ENCODE assay signal across 13 cellular contexts in the genomic region with DNA sequence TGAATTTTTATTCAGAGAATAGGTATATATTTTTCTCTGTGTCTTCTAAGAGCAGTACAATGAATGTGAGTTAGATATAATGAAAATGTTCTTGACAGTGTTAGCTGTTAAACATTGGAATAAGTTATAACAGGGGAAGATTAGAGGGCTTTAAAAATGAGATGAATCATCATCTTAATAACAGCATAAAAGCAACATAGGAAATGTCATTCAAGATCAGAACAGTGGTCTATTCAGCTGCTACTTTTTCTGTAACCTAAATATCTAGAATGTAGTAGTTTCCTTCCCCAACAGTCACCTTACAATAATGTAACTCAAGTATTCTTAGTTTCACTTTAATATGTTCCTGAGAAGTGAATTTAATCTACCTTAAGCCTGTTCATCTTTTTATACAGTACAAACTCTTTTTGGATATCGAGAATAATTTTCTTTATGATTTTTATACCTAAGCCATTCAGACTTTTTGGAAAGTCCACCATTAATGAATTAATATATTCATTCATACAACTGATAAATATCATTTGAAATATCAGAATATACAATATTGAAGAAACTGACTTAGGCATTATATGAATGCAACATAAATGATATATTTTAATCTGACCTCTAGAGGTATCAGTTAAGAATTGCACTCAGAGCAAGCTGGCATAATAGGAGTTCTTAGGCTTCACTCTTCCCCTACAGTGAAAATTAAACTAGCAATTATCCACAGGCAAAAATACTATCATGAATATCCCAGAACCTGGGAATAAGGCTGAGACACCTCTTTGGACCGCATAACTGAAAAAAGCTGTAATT.
A peak's percentile ranks its signal among the peaks of the same experiment; 100 is the strongest.
DNase-seq lines count a peak whose midpoint lies in the region; ATAC-seq, FAIRE-seq and TF ChIP-seq lines count a peak whose summit lies in the region.
"Had no signal": no experiment of that assay in that cellular context is flagged by ENCODE, and none has a peak within 500 bp of the region (broad histone marks: within the 10 kb centered on the region; RNA-seq: fewer than 3 reads in every experiment).

No MANE protein-coding gene starts in this region.

- H3K27ac Mint-ChIP-seq in glutamatergic neuron (ENCODE audit: unreplicated experiment), result no peak overlapping the region
- no peak overlapping the region for H3K27ac Mint-ChIP-seq in naive thymus-derived CD8-positive, alpha-beta T cell

- DNase-seq in GM12864 (ENCODE audit: low read depth) (no peak), glutamatergic neuron (no peak), RCC 7860 (ENCODE audit: low spot score) (no peak)
- DNase-seq in stimulated activated CD4-positive, alpha-beta T cell treated with anti-CD3 and anti-CD28 coated beads, Interleukin-4, amount 100 ng/mL, for 1 hour, result no peak
- DNase-seq in naive thymus-derived CD8-positive, alpha-beta T cell, result no peak
- DNase-seq: activated naive CD4-positive, alpha-beta T cell treated with anti-CD3 and anti-CD28 coated beads, Interleukin-2, amount 50 U/mL, for 16 hours; DMS153; NCI-H187 treated with DMSO at 0.1 percent for 48 hours; T-helper 9 cell had no signal

- H3K4me3 ChIP-seq in GM12864 (ENCODE audit: low read depth, low read length), result no peak overlapping the region
- H3K4me3 ChIP-seq: prostate gland had no signal

- peaks cover 2% of the 10 kb centered on the region for H3K9me3 Mint-ChIP-seq in glutamatergic neuron (ENCODE audit: unreplicated experiment)
- H3K9me3 Mint-ChIP-seq in naive thymus-derived CD8-positive, alpha-beta T cell, result peaks cover 3 to 15% (median 10%) of the 10 kb centered on the region in 9 donors

- TF ChIP-seq CTCF in GM12864 (IDR thresholded peaks at IDR 0.05; ENCODE audit: low read depth, low read length, missing control alignments), result peak; percentile 17
- peak; percentile 34 for TF ChIP-seq CTCF in glutamatergic neuron (IDR thresholded peaks at IDR 0.05; ENCODE audit: partially characterized antibody, unreplicated experiment)

- no peaks in the 10 kb centered on the region for H3K4me1 Mint-ChIP-seq in glutamatergic neuron (ENCODE audit: low read depth, unreplicated experiment)
- H3K4me1 Mint-ChIP-seq in naive thymus-derived CD8-positive, alpha-beta T cell, result no peaks in the 10 kb centered on the region

- peaks cover 12% of the 10 kb centered on the region for H3K36me3 Mint-ChIP-seq in glutamatergic neuron (ENCODE audit: unreplicated experiment)
- H3K36me3 Mint-ChIP-seq in naive thymus-derived CD8-positive, alpha-beta T cell, result peaks cover 0 to 9% (median 0%) of the 10 kb centered on the region in 3 donors

- POLR2A ChIA-PET in naive thymus-derived CD8-positive, alpha-beta T cell (lab: Charles Lee), result no interaction called here

- H3K27me3 Mint-ChIP-seq in glutamatergic neuron (ENCODE audit: unreplicated experiment), result no peaks in the 10 kb centered on the region
- H3K27me3 Mint-ChIP-seq in naive thymus-derived CD8-positive, alpha-beta T cell, result no peaks in the 10 kb centered on the region

- no peak overlapping the region for H3K4me3 Mint-ChIP-seq in glutamatergic neuron (ENCODE audit: unreplicated experiment)
- H3K4me3 Mint-ChIP-seq in naive thymus-derived CD8-positive, alpha-beta T cell, result no peak overlapping the region

- peak; percentile 82; the same call in 2 of the 3 replicates for ATAC-seq in SK-N-SH treated with all-trans-retinoic acid at 6 μM for 48 hours
- no peak for ATAC-seq in HG03378 (IDR thresholded peaks at IDR 0.05; ENCODE audit: unreplicated experiment)
- ATAC-seq in naive thymus-derived CD8-positive, alpha-beta T cell, result no peak

- peak; percentile 93 for FAIRE-seq in A204.1 (lab: Jason Lieb, UNC)
- FAIRE-seq in RCC 7860 (lab: Jason Lieb, UNC), result no peak

TF ChIP-seq in SK-N-SH treated with all-trans-retinoic acid at 6 μM for 48 hours, 23 proteins besides CTCF, POLR2A, EP300 and RAD21:
- TF ChIP-seq OSR1 (CRISPR knock-in tag; IDR thresholded peaks at IDR 0.05), result no peak
- TF ChIP-seq ZNF8 (CRISPR knock-in tag; IDR thresholded peaks at IDR 0.05), result no peak
- no peak for TF ChIP-seq CSRNP3 (CRISPR knock-in tag; IDR thresholded peaks at IDR 0.05)
- no peak for TF ChIP-seq ZNF70 (CRISPR knock-in tag; IDR thresholded peaks at IDR 0.05)
- no peak for TF ChIP-seq ZFP3 (CRISPR knock-in tag; IDR thresholded peaks at IDR 0.05)
- no peak for TF ChIP-seq ARNTL (CRISPR knock-in tag; IDR thresholded peaks at IDR 0.05; ENCODE audit: borderline replicate concordance, low read depth)
- no peak for TF ChIP-seq ZNF565 (CRISPR knock-in tag; conservative IDR thresholded peaks at IDR 0.05; ENCODE audit: low read depth)
- no peak for TF ChIP-seq TSHZ2 (CRISPR knock-in tag; IDR thresholded peaks at IDR 0.05)
- no peak for TF ChIP-seq GLIS3 (CRISPR knock-in tag; IDR thresholded peaks at IDR 0.05)
- no peak for TF ChIP-seq SNAI2 (CRISPR knock-in tag; IDR thresholded peaks at IDR 0.05)
- TF ChIP-seq RARB (CRISPR knock-in tag; IDR thresholded peaks at IDR 0.05), result no peak
- TF ChIP-seq TCF4 (CRISPR knock-in tag; IDR thresholded peaks at IDR 0.05; ENCODE audit: borderline replicate concordance), result no peak
- TF ChIP-seq ESRRG (CRISPR knock-in tag; IDR thresholded peaks at IDR 0.05), result no peak
- no peak for TF ChIP-seq TOX (CRISPR knock-in tag; IDR thresholded peaks at IDR 0.05; ENCODE audit: borderline replicate concordance)
- no peak for TF ChIP-seq ISL1 (CRISPR knock-in tag; IDR thresholded peaks at IDR 0.05)
- no peak for TF ChIP-seq BACH2 (CRISPR knock-in tag; IDR thresholded peaks at IDR 0.05; ENCODE audit: borderline replicate concordance)
- TF ChIP-seq, protein P1, sequence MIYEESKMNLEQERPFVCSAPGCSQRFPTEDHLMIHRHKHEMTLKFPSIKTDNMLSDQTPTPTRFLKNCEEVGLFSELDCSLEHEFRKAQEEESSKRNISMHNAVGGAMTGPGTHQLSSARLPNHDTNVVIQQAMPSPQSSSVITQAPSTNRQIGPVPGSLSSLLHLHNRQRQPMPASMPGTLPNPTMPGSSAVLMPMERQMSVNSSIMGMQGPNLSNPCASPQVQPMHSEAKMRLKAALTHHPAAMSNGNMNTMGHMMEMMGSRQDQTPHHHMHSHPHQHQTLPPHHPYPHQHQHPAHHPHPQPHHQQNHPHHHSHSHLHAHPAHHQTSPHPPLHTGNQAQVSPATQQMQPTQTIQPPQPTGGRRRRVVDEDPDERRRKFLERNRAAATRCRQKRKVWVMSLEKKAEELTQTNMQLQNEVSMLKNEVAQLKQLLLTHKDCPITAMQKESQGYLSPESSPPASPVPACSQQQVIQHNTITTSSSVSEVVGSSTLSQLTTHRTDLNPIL (CRISPR knock-in tag; IDR thresholded peaks at IDR 0.05; ENCODE audit: low read depth), result no peak
- no peak for TF ChIP-seq ZC3H10 (CRISPR knock-in tag; IDR thresholded peaks at IDR 0.05)
- TF ChIP-seq, protein P2, sequence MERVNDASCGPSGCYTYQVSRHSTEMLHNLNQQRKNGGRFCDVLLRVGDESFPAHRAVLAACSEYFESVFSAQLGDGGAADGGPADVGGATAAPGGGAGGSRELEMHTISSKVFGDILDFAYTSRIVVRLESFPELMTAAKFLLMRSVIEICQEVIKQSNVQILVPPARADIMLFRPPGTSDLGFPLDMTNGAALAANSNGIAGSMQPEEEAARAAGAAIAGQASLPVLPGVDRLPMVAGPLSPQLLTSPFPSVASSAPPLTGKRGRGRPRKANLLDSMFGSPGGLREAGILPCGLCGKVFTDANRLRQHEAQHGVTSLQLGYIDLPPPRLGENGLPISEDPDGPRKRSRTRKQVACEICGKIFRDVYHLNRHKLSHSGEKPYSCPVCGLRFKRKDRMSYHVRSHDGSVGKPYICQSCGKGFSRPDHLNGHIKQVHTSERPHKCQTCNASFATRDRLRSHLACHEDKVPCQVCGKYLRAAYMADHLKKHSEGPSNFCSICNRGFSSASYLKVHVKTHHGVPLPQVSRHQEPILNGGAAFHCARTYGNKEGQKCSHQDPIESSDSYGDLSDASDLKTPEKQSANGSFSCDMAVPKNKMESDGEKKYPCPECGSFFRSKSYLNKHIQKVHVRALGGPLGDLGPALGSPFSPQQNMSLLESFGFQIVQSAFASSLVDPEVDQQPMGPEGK (CRISPR knock-in tag; IDR thresholded peaks at IDR 0.05; ENCODE audit: borderline replicate concordance), result no peak
- TF ChIP-seq PPARA (CRISPR knock-in tag; IDR thresholded peaks at IDR 0.05; ENCODE audit: borderline replicate concordance), result no peak
